1 cellular context compared by ENCODE assay signal in the genomic region with DNA sequence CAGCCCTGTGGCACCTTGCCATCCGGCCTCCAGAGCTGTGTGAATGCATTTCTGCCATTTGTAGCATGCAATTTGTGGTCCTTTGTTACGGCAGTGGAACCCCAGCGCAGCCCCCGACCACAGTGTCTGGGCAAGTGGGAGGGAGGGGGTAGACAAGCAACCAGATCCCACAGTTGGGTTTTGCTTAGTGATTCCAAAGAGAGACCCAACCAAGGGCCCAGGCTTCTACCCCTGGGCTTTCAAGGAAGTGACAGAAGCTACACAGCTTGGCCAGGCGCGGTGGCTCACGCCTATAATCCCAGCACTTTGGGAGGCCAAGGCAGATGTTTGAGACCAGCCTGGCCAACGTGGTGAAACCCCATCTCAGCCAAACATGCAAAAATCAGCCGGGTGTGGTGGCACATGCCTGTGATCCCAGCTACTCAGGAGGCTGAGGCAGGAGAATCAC.
TF ChIP-seq lines count a peak whose summit lies in the region.

No MANE protein-coding gene starts in this region.

TF ChIP-seq in HepG2, 621 proteins besides CTCF, POLR2A, EP300 and RAD21:
- TF ChIP-seq AGO2 (optimal IDR thresholded peaks at IDR 0.05; ENCODE audit: low read depth, low read length) (peak; percentile 28), GABPA (IDR thresholded peaks at IDR 0.05; ENCODE audit: low read depth, low read length) (no peak), GABPA (CRISPR knock-in tag; IDR thresholded peaks at IDR 0.05; ENCODE audit: low read depth) (no peak)
- TF ChIP-seq, protein P1, sequence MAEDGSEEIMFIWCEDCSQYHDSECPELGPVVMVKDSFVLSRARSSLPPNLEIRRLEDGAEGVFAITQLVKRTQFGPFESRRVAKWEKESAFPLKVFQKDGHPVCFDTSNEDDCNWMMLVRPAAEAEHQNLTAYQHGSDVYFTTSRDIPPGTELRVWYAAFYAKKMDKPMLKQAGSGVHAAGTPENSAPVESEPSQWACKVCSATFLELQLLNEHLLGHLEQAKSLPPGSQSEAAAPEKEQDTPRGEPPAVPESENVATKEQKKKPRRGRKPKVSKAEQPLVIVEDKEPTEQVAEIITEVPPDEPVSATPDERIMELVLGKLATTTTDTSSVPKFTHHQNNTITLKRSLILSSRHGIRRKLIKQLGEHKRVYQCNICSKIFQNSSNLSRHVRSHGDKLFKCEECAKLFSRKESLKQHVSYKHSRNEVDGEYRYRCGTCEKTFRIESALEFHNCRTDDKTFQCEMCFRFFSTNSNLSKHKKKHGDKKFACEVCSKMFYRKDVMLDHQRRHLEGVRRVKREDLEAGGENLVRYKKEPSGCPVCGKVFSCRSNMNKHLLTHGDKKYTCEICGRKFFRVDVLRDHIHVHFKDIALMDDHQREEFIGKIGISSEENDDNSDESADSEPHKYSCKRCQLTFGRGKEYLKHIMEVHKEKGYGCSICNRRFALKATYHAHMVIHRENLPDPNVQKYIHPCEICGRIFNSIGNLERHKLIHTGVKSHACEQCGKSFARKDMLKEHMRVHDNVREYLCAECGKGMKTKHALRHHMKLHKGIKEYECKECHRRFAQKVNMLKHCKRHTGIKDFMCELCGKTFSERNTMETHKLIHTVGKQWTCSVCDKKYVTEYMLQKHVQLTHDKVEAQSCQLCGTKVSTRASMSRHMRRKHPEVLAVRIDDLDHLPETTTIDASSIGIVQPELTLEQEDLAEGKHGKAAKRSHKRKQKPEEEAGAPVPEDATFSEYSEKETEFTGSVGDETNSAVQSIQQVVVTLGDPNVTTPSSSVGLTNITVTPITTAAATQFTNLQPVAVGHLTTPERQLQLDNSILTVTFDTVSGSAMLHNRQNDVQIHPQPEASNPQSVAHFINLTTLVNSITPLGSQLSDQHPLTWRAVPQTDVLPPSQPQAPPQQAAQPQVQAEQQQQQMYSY (CRISPR knock-in tag; IDR thresholded peaks at IDR 0.05): no peak
TF ChIP-seq in HepG2: peak in this region for 1.
